17 cellular contexts compared by ENCODE assay signal in the genomic region with DNA sequence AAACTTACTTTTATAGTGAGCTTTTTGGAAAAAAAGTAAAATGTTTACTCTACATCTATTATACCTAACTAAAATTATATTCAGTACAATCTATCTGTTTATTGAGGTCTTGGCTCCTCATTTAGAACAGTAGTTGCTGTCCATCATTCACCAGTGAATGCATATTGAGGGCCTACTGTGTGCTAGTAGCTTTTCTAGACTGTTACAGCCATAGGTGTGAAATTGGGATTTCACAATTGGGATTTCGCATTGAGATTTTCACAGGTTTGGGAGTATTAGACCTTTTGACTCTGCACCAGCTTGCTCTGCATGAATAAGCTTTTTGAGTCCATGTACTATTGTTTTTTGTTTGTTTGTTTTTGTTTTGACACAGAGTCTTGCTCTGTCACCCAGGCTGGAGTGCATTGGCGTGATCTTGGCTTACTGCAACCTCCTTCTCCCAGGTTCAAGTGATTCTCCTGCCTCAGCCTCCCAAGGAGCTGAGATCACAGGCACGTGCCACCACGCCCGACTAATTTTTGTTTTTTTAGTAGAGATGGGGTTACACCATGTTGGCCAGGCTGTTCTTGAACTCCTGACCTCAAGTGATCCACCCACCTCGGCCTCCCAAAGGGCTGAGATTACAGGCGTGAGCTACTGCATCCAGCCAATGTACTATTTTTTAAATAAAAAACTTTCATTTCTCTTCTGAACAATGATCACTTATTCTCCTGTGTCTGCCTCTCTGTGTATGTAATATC. TPM values are rescaled to one million over a fixed set of nuclear protein-coding genes. Genes with fewer than 3 reads are reported as not detected.
DNase-seq lines count a peak whose midpoint lies in the region; ATAC-seq and TF ChIP-seq lines count a peak whose summit lies in the region.
"Had no signal": no experiment of that assay in that cellular context is flagged by ENCODE, and none has a peak within 500 bp of the region (broad histone marks: within the 10 kb centered on the region; RNA-seq: fewer than 3 reads in every experiment).

No MANE protein-coding gene starts in this region.

- intact Hi-C loops in left ventricle myocardium superior (cut with micrococcal nuclease) = no loop called here
- intact Hi-C loops in cardiac septum (cut with DNase I) = no loop called here

- CTCF ChIA-PET in activated CD4-positive, alpha-beta memory T cell treated with anti-CD3 and anti-CD28 coated beads, Interleukin-2, amount 10 ng/mL, durations not matched to agents 7 days and 5 days (lab: Charles Lee) = interaction anchor here (0.6 kb wide), 1 partner anchor 18 kb away, joined by 4 read pairs; no protein-coding TSS in a partner anchor
- CTCF ChIA-PET in HEK293T (lab: Yijun Ruan, JAX) = interaction anchor here (0.7 kb wide), 1 partner anchor 31 kb away, joined by 3 read pairs; no protein-coding TSS in a partner anchor

- H4K8ac ChIP-seq in trophoblast cell (ENCODE audit: low read depth, low read length) = peak overlapping the region; percentile 44

- no peaks in the 10 kb centered on the region for H3K27me3 Mint-ChIP-seq in activated CD4-positive, alpha-beta memory T cell treated with anti-CD3 and anti-CD28 coated beads, Interleukin-2, amount 10 ng/mL, durations not matched to agents 7 days and 5 days

- H3K23ac ChIP-seq in trophoblast cell (ENCODE audit: low read length) = no peak overlapping the region

- H3K27me3 ChIP-seq in SJCRH30 (no peaks in the 10 kb centered on the region), trophoblast cell (ENCODE audit: insufficient read depth, low read length) (no peaks in the 10 kb centered on the region)

- H3K14ac ChIP-seq in trophoblast cell (ENCODE audit: low read length) = peak overlapping the region; percentile 45

- peaks cover 51% of the 10 kb centered on the region for H3K4me1 ChIP-seq in SJCRH30
- H3K4me1 ChIP-seq in trophoblast cell (ENCODE audit: control insufficient read depth in 1 of 2, insufficient read depth in 2 of 2, low read length in 2 of 2) = peaks cover 23 to 30% of the 10 kb centered on the region in 2 experiments

- H4K91ac ChIP-seq in trophoblast cell (ENCODE audit: low read depth, low read length) = peak overlapping the region; percentile 69

- H3K4me2 ChIP-seq in trophoblast cell (ENCODE audit: low read length) = no peak overlapping the region
- H3K4me2 ChIP-seq: GM23338 had no signal

- H3K4ac ChIP-seq in trophoblast cell (ENCODE audit: low read depth, low read length) = no peak overlapping the region

- peaks cover 4% of the 10 kb centered on the region for H3K79me2 ChIP-seq in trophoblast cell (ENCODE audit: control insufficient read depth, insufficient read depth, low read length, poor library complexity)

- peaks cover 3% of the 10 kb centered on the region for H3K4me1 Mint-ChIP-seq in activated CD4-positive, alpha-beta memory T cell treated with anti-CD3 and anti-CD28 coated beads, Interleukin-2, amount 10 ng/mL, durations not matched to agents 7 days and 5 days
- H3K4me1 Mint-ChIP-seq: B cell; CD4-positive, alpha-beta memory T cell had no signal

- H3K27ac ChIP-seq in SJCRH30 (peak overlapping the region; percentile 93), trophoblast cell (ENCODE audit: low read depth, low read length) (no peak overlapping the region)

- H3K9me3 Mint-ChIP-seq in activated CD4-positive, alpha-beta memory T cell treated with anti-CD3 and anti-CD28 coated beads, Interleukin-2, amount 10 ng/mL, durations not matched to agents 7 days and 5 days = no peaks in the 10 kb centered on the region
- H3K9me3 Mint-ChIP-seq: CD4-positive, alpha-beta memory T cell; GM23338; HFFc6 had no signal

- H2BK120ac ChIP-seq in trophoblast cell (ENCODE audit: insufficient read depth, low read length, poor library complexity) = peak overlapping the region; percentile 63

- no peak overlapping the region for H3K27ac Mint-ChIP-seq in activated CD4-positive, alpha-beta memory T cell treated with anti-CD3 and anti-CD28 coated beads, Interleukin-2, amount 10 ng/mL, durations not matched to agents 7 days and 5 days
- H3K27ac Mint-ChIP-seq: B cell; CD4-positive, alpha-beta memory T cell; GM23338; HFFc6 had no signal

- no peak overlapping the region for H3K4me3 ChIP-seq in SJCRH30
- no peak overlapping the region for H3K4me3 ChIP-seq in trophoblast cell (ENCODE audit: low read depth, low read length)
- H3K4me3 ChIP-seq: GM23338 had no signal

- peak overlapping the region; percentile 52 for H3K18ac ChIP-seq in trophoblast cell (ENCODE audit: low read length)

- no peak overlapping the region for H4K12ac ChIP-seq in trophoblast cell (ENCODE audit: low read depth, low read length)

- no peak overlapping the region for H2BK5ac ChIP-seq in trophoblast cell (ENCODE audit: low read depth, low read length, poor library complexity)

- H3K9me3 ChIP-seq in SJCRH30 (replicated peaks) = 0 out of 2 replicates have a peak, but pooled peaks cover 3% of the 10 kb centered on the region
- H3K9me3 ChIP-seq in trophoblast cell (ENCODE audit: insufficient read depth, low read depth, low read length) = no peaks in the 10 kb centered on the region

- no peak overlapping the region for H2BK12ac ChIP-seq in trophoblast cell (ENCODE audit: low read length)

- POLR2A ChIA-PET in activated CD4-positive, alpha-beta memory T cell treated with anti-CD3 and anti-CD28 coated beads, Interleukin-2, amount 10 ng/mL, durations not matched to agents 7 days and 5 days (lab: Charles Lee) = no interaction called here
- POLR2A ChIA-PET in HEK293T (lab: Yijun Ruan, JAX) = no interaction called here

- H3K9ac ChIP-seq in trophoblast cell (ENCODE audit: low read length) = no peak overlapping the region

- H3K4me3 Mint-ChIP-seq in activated CD4-positive, alpha-beta memory T cell treated with anti-CD3 and anti-CD28 coated beads, Interleukin-2, amount 10 ng/mL, durations not matched to agents 7 days and 5 days = no peak overlapping the region
- H3K4me3 Mint-ChIP-seq: B cell; CD4-positive, alpha-beta memory T cell; GM23338; HFFc6 had no signal

- no peaks in the 10 kb centered on the region for H3K36me3 Mint-ChIP-seq in activated CD4-positive, alpha-beta memory T cell treated with anti-CD3 and anti-CD28 coated beads, Interleukin-2, amount 10 ng/mL, durations not matched to agents 7 days and 5 days (ENCODE audit: low read depth)
- H3K36me3 Mint-ChIP-seq: CD4-positive, alpha-beta memory T cell had no signal

- peaks cover 42% of the 10 kb centered on the region for H3K79me1 ChIP-seq in trophoblast cell (ENCODE audit: low read length)

- peak; percentile 12 for ATAC-seq in left ventricle myocardium superior
- ATAC-seq: GM23338 had no signal

- DNase-seq in left ventricle myocardium superior (peak; percentile 41), cardiac septum (ENCODE audit: low spot score) (no peak), SJCRH30 (peak; percentile 44 to 71), trophoblast cell (no peak), hypothalamus (lab: John Stamatoyannopoulos, UW) (no peak), HEK293T (ENCODE audit: extremely low spot score) (no peak), COR-L47 (lab: John Stamatoyannopoulos, UW) (no peak)
- DNase-seq in activated CD4-positive, alpha-beta memory T cell treated with anti-CD3 and anti-CD28 coated beads, Interleukin-2, amount 10 ng/mL, durations not matched to agents 7 days and 5 days = no peak
- DNase-seq: ACHN; CD4-positive, alpha-beta memory T cell; HFFc6; KG1; NCI-H1092 treated with DMSO at 0.1 percent for 48 hours; NCI-H1694; NCI-H345 had no signal

- no CpG with 5 or more reads among the region's 7 CpGs for WGBS in trophoblast cell (ENCODE audit: extremely low coverage, insufficient coverage, insufficient read length)

- H2AK5ac ChIP-seq in trophoblast cell (ENCODE audit: low read length) = no peak overlapping the region

- no peak overlapping the region for H2AFZ ChIP-seq in trophoblast cell (ENCODE audit: insufficient read depth, low read length, poor library complexity)
- H2AFZ ChIP-seq: GM23338 had no signal

- H3K36me3 ChIP-seq in SJCRH30 = no peaks in the 10 kb centered on the region
- H3K36me3 ChIP-seq in trophoblast cell (ENCODE audit: control insufficient read depth in 1 of 2, insufficient read depth in 2 of 2, low read length in 2 of 2) = no peaks in the 10 kb centered on the region

TF ChIP-seq in HEK293T, 16 proteins besides CTCF, POLR2A, EP300 and RAD21:
- TF ChIP-seq ELF4 (IDR thresholded peaks at IDR 0.05) (no peak), TARDBP (IDR thresholded peaks at IDR 0.05) (no peak), CTBP1 (IDR thresholded peaks at IDR 0.05; ENCODE audit: borderline replicate concordance) (no peak), SP1 (IDR thresholded peaks at IDR 0.05) (no peak), L3MBTL2 (conservative IDR thresholded peaks at IDR 0.05) (no peak), FOXA1 (IDR thresholded peaks at IDR 0.05) (no peak), NFRKB (IDR thresholded peaks at IDR 0.05) (no peak), SUZ12 (IDR thresholded peaks at IDR 0.05) (no peak), BHLHE40 (IDR thresholded peaks at IDR 0.05; ENCODE audit: borderline replicate concordance) (no peak), ARNT (IDR thresholded peaks at IDR 0.05) (no peak), FOXM1 (IDR thresholded peaks at IDR 0.05; ENCODE audit: borderline replicate concordance) (no peak), ZNF384 (IDR thresholded peaks at IDR 0.05) (no peak), FOXK2 (IDR thresholded peaks at IDR 0.05) (no peak), LEF1 (IDR thresholded peaks at IDR 0.05; ENCODE audit: borderline replicate concordance) (no peak), HDGF (IDR thresholded peaks at IDR 0.05; ENCODE audit: borderline replicate concordance) (no peak)
- TF ChIP-seq, protein P1, sequence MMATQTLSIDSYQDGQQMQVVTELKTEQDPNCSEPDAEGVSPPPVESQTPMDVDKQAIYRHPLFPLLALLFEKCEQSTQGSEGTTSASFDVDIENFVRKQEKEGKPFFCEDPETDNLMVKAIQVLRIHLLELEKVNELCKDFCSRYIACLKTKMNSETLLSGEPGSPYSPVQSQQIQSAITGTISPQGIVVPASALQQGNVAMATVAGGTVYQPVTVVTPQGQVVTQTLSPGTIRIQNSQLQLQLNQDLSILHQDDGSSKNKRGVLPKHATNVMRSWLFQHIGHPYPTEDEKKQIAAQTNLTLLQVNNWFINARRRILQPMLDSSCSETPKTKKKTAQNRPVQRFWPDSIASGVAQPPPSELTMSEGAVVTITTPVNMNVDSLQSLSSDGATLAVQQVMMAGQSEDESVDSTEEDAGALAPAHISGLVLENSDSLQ (IDR thresholded peaks at IDR 0.05) = no peak

RNA-seq across cellular contexts. Expression of a gene that starts 47.2 kb away (rescaled TPM):
- 10.2 TPM for total RNA-seq in left ventricle myocardium superior
- 8.2 TPM for total RNA-seq in cardiac septum
- 197 and 220 TPM in 2 replicates for total RNA-seq in SJCRH30 (2014; rRNA removed; shearing (Covaris generic))
- 267 and 277 TPM in 2 replicates for polyA plus RNA-seq in trophoblast cell (2013)
- 1 to 10 TPM in 1 of 2 experiments, under 1 TPM in 1; 0.83 to 1.0 TPM for total RNA-seq in activated CD4-positive, alpha-beta memory T cell treated with anti-CD3 and anti-CD28 coated beads, Interleukin-2, amount 10 ng/mL, durations not matched to agents 7 days and 5 days

Comparison
In these comparisons a context has a peak if more than half of its experiments do, and no peak if none do; other contexts are left out.
1. DNase-seq: peak in left ventricle myocardium superior (single experiment) and SJCRH30 (2 of 2); none in cardiac septum (single experiment), trophoblast cell (0 of 2), hypothalamus (0 of 51), activated CD4-positive, alpha-beta memory T cell treated with anti-CD3 and anti-CD28 coated beads, Interleukin-2, amount 10 ng/mL, durations not matched to agents 7 days and 5 days (single experiment), HEK293T (single experiment) and COR-L47 (single experiment).
2. RNA of a gene that starts 47.2 kb away (total RNA-seq): 197 to 220 TPM in SJCRH30; 10.2 TPM in left ventricle myocardium superior (single experiment), 8.2 TPM in cardiac septum (single experiment) and 0.83 to 1.0 TPM in activated CD4-positive, alpha-beta memory T cell treated with anti-CD3 and anti-CD28 coated beads, Interleukin-2, amount 10 ng/mL, durations not matched to agents 7 days and 5 days; every median in the first group is over 10 times any median in the second.